13 cellular contexts compared by ENCODE assay signal in the genomic region with DNA sequence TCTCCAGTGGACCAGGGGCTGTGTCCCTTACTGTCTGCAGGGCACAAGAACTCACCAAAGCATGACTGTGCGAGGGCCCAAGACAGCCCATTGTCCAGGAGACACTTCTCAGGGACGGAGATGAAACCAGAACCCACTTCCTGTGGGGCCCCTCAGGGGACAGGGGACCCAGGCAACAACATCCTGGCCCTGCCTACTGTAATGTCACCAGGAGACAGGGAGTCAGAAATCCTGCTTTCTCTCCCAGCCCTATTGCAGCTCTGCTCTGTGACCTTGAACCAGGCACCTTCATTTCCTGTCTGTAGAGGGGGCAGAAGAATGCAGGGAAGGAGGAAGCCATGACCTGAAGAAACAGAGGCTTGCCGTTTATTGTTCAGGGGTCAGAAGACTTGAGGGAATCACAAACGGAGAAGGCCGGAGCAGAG.
DNase-seq lines count a peak whose midpoint lies in the region; ATAC-seq and TF ChIP-seq lines count a peak whose summit lies in the region.
"Had no signal": no experiment of that assay in that cellular context is flagged by ENCODE, and none has a peak within 500 bp of the region (broad histone marks: within the 10 kb centered on the region; RNA-seq: fewer than 3 reads in every experiment).

No MANE protein-coding gene starts in this region.

- TF ChIP-seq POLR2A in esophagus squamous epithelium (IDR thresholded peaks at IDR 0.05), result no peak

- H3K9me3 ChIP-seq in esophagus squamous epithelium, result no peaks in the 10 kb centered on the region
- H3K9me3 ChIP-seq: BE2C had no signal

- no peaks in the 10 kb centered on the region for H3K27me3 Mint-ChIP-seq in activated T-helper 2 cell treated with anti-CD3 and anti-CD28 coated beads, Interferon-gamma antibody, Interleukin-2, Interleukin-4, amounts not matched to agents 10 μg/mL and 5 μg/mL and 100 μg/mL, durations not matched to agents 14 hours and 24 hours and 36 hours (ENCODE audit: low read depth)

- TF ChIP-seq CTCF in esophagus squamous epithelium (IDR thresholded peaks at IDR 0.05), result no peak

- H3K4me3 Mint-ChIP-seq in activated T-helper 2 cell treated with anti-CD3 and anti-CD28 coated beads, Interferon-gamma antibody, Interleukin-2, Interleukin-4, amounts not matched to agents 10 μg/mL and 5 μg/mL and 100 μg/mL, durations not matched to agents 14 hours and 24 hours and 36 hours (ENCODE audit: low read depth), result no peak overlapping the region

- H3K4me3 ChIP-seq in esophagus squamous epithelium, result no peak overlapping the region

- peaks cover 67% of the 10 kb centered on the region for H3K4me1 Mint-ChIP-seq in activated T-helper 2 cell treated with anti-CD3 and anti-CD28 coated beads, Interferon-gamma antibody, Interleukin-2, Interleukin-4, amounts not matched to agents 10 μg/mL and 5 μg/mL and 100 μg/mL, durations not matched to agents 14 hours and 24 hours and 36 hours (ENCODE audit: low read depth)

- 66 to 77% methylated on average over 3 of the region's 5 CpGs for WGBS in esophagus squamous epithelium, 2 donors

- no peak overlapping the region for H3K27ac ChIP-seq in esophagus squamous epithelium
- H3K27ac ChIP-seq: epithelial cell of prostate had no signal

- H3K9me3 Mint-ChIP-seq in activated T-helper 2 cell treated with anti-CD3 and anti-CD28 coated beads, Interferon-gamma antibody, Interleukin-2, Interleukin-4, amounts not matched to agents 10 μg/mL and 5 μg/mL and 100 μg/mL, durations not matched to agents 14 hours and 24 hours and 36 hours, result no peaks in the 10 kb centered on the region

- intact Hi-C loops in activated T-helper 2 cell treated with anti-CD3 and anti-CD28 coated beads, Interferon-gamma antibody, Interleukin-2, Interleukin-4, amounts not matched to agents 10 μg/mL and 5 μg/mL and 100 μg/mL, durations not matched to agents 14 hours and 24 hours and 36 hours (cut with micrococcal nuclease), result no loop called here
- intact Hi-C loops in esophagus squamous epithelium (cut with DNase I), result no loop called here

- H3K36me3 ChIP-seq in esophagus squamous epithelium, result no peaks in the 10 kb centered on the region
- H3K36me3 ChIP-seq: BE2C had no signal

- H3K27ac Mint-ChIP-seq in activated T-helper 2 cell treated with anti-CD3 and anti-CD28 coated beads, Interferon-gamma antibody, Interleukin-2, Interleukin-4, amounts not matched to agents 10 μg/mL and 5 μg/mL and 100 μg/mL, durations not matched to agents 14 hours and 24 hours and 36 hours, result peak overlapping the region; percentile 47

- H3K27me3 ChIP-seq in esophagus squamous epithelium, result no peaks in the 10 kb centered on the region
- H3K27me3 ChIP-seq: BE2C had no signal

- H3K4me1 ChIP-seq in esophagus squamous epithelium, result peaks cover 0 to 12% (median 4%) of the 10 kb centered on the region in 3 donors
- H3K4me1 ChIP-seq: BE2C had no signal

- peak; percentile 5 for DNase-seq in CMK (ENCODE audit: low read depth)
- no peak for DNase-seq in activated T-helper 2 cell treated with anti-CD3 and anti-CD28 coated beads, Interferon-gamma antibody, Interleukin-2, Interleukin-4, amounts not matched to agents 10 μg/mL and 5 μg/mL and 100 μg/mL, durations not matched to agents 14 hours and 24 hours and 36 hours (ENCODE audit: low spot score)
- DNase-seq in activated gamma-delta T cell treated with Interleukin-2 at 50 U/mL for 16 hours, result no peak
- no peak for DNase-seq in esophagus squamous epithelium (lab: John Stamatoyannopoulos, UW)
- no peak for DNase-seq in SKM-1 treated with dmso at 0.1 percent for 144 hours (lab: John Stamatoyannopoulos, UW; ENCODE audit: unreplicated experiment)
- DNase-seq: BE2C, hippocampal formation, KG1, NCI-H146 had no signal

- peaks cover 35% of the 10 kb centered on the region for H3K36me3 Mint-ChIP-seq in activated T-helper 2 cell treated with anti-CD3 and anti-CD28 coated beads, Interferon-gamma antibody, Interleukin-2, Interleukin-4, amounts not matched to agents 10 μg/mL and 5 μg/mL and 100 μg/mL, durations not matched to agents 14 hours and 24 hours and 36 hours (ENCODE audit: low read depth)

- ATAC-seq in GM18858 (IDR thresholded peaks at IDR 0.05; ENCODE audit: unreplicated experiment), result peak; percentile 60
- peak; percentile 47 for ATAC-seq in HG03432 (IDR thresholded peaks at IDR 0.05; ENCODE audit: unreplicated experiment)
- no peak for ATAC-seq in esophagus mucosa
